In the genomic region with DNA sequence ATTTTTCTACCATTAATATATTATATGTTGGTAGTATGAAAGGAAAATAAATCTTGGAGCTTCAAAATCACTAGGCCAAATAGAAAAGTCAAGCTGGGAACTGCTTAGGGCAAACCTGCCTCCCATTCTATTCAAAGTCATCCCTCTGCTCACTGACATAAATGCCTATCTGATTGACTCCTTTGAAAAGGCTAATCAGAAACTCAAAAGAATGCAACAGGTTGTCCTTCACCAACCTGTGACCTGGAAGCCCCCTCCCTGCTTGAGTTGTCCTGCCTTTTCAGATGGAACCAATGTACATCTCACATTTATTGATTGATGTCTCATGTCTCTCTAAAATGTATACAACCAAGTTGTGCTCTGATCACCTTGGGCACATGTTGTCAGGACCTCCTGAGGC, we compare ENCODE assay signal across 23 cellular contexts. TPM values are rescaled to one million over a fixed set of nuclear protein-coding genes. Genes with fewer than 3 reads are reported as not detected.
DNase-seq lines count a peak whose midpoint lies in the region; ATAC-seq, FAIRE-seq and TF ChIP-seq lines count a peak whose summit lies in the region.
"Had no signal": no experiment of that assay in that cellular context is flagged by ENCODE, and none has a peak within 500 bp of the region (broad histone marks: within the 10 kb centered on the region; RNA-seq: fewer than 3 reads in every experiment).

No MANE protein-coding gene starts in this region.

- no peaks in the 10 kb centered on the region for H4K20me1 ChIP-seq in astrocyte (ENCODE audit: insufficient read depth, low read length)
- H4K20me1 ChIP-seq: BLaER1 had no signal

- H3K4me2 ChIP-seq in astrocyte (ENCODE audit: low read length) (peak overlapping the region; percentile 80), mesenchymal stem cell (ENCODE audit: low read length, poor library complexity, severe bottlenecking) (no peak overlapping the region)
- H3K4me2 ChIP-seq: BLaER1 had no signal

- H3K23ac ChIP-seq in mesenchymal stem cell (ENCODE audit: low read length in 2 of 2): no peak overlapping the region

- H3K4me1 ChIP-seq in astrocyte (ENCODE audit: insufficient read depth, low read length): peaks cover 43% of the 10 kb centered on the region
- H3K4me1 ChIP-seq in mesenchymal stem cell (ENCODE audit: control insufficient read depth, insufficient read depth, low read depth, low read length): peaks cover 7% of the 10 kb centered on the region
- H3K4me1 ChIP-seq in transverse colon: peaks cover 24 to 40% (median 32%) of the 10 kb centered on the region in 4 donors
- H3K4me1 ChIP-seq in tibial nerve: peaks cover 0 to 40% (median 19%) of the 10 kb centered on the region in 4 donors

- peak overlapping the region; percentile 12 to 66 for H2BK12ac ChIP-seq in mesenchymal stem cell (ENCODE audit: low read length in 2 of 2)

- H3K9ac ChIP-seq in astrocyte (ENCODE audit: low read length): peak overlapping the region; percentile 46
- H3K9ac ChIP-seq in mesenchymal stem cell (ENCODE audit: low read length): peak overlapping the region; percentile 38
- H3K9ac ChIP-seq: BLaER1 had no signal

- no peaks in the 10 kb centered on the region for H3K79me1 ChIP-seq in mesenchymal stem cell (replicated peaks; ENCODE audit: low read length, poor library complexity, severe bottlenecking)

- H3K27me3 ChIP-seq in astrocyte (ENCODE audit: insufficient read depth, low read length) (no peaks in the 10 kb centered on the region), mesenchymal stem cell (ENCODE audit: control insufficient read depth in 1 of 2, insufficient read depth in 1 of 2, low read length in 2 of 2) (no peaks in the 10 kb centered on the region), transverse colon (no peaks in the 10 kb centered on the region), tibial nerve (no peaks in the 10 kb centered on the region)
- H3K27me3 ChIP-seq: adrenal gland, BLaER1, heart right ventricle had no signal

- H2BK15ac ChIP-seq in mesenchymal stem cell (ENCODE audit: low read depth, poor library complexity, severe bottlenecking): no peak overlapping the region

- H3K9me3 Mint-ChIP-seq in HFFc6 (no peaks in the 10 kb centered on the region), astrocyte (ENCODE audit: unreplicated experiment) (no peaks in the 10 kb centered on the region)
- H3K9me3 Mint-ChIP-seq: activated T-helper 17 cell treated with anti-CD3 and anti-CD28 coated beads, Interleukin-2, amount 50 U/mL, for 72 hours had no signal

- H3K36me3 ChIP-seq in astrocyte (ENCODE audit: insufficient read depth, low read length) (no peaks in the 10 kb centered on the region), mesenchymal stem cell (ENCODE audit: control insufficient read depth in 1 of 2, insufficient read depth in 2 of 2, low read depth in 1 of 2, low read length in 2 of 2) (no peaks in the 10 kb centered on the region), transverse colon (no peaks in the 10 kb centered on the region), tibial nerve (no peaks in the 10 kb centered on the region)
- H3K36me3 ChIP-seq: adrenal gland, BLaER1, heart right ventricle had no signal

- TF ChIP-seq POLR2A in transverse colon (IDR thresholded peaks at IDR 0.05) (no peak), tibial nerve (IDR thresholded peaks at IDR 0.05) (no peak)

- H3K27ac ChIP-seq in astrocyte (ENCODE audit: low read depth, low read length) (peak overlapping the region; percentile 97), mesenchymal stem cell (ENCODE audit: low read length, poor library complexity, severe bottlenecking) (peak overlapping the region; percentile 74), transverse colon (peak overlapping the region; percentile 55 to 72 (median 68)), tibial nerve (peak overlapping the region in 1 of 4 donors; percentile 17)
- H3K27ac ChIP-seq: BLaER1 had no signal

- no peaks in the 10 kb centered on the region for H3K9me3 ChIP-seq in astrocyte (ENCODE audit: insufficient read depth, low read depth, low read length)
- no peaks in the 10 kb centered on the region for H3K9me3 ChIP-seq in mesenchymal stem cell (ENCODE audit: control insufficient read depth, low read length)
- H3K9me3 ChIP-seq in transverse colon: no peaks in the 10 kb centered on the region
- no peaks in the 10 kb centered on the region for H3K9me3 ChIP-seq in tibial nerve
- H3K9me3 ChIP-seq: adrenal gland, BLaER1, heart right ventricle had no signal

- peak overlapping the region; percentile 60 for H4K8ac ChIP-seq in mesenchymal stem cell (ENCODE audit: low read length)

- TF ChIP-seq EP300 in transverse colon (IDR thresholded peaks at IDR 0.05; ENCODE audit: low read depth): no peak
- TF ChIP-seq EP300 in tibial nerve (IDR thresholded peaks at IDR 0.05): no peak

- peak overlapping the region; percentile 49 for H2BK120ac ChIP-seq in mesenchymal stem cell (ENCODE audit: low read depth, low read length)

- ATAC-seq in GM18861 (IDR thresholded peaks at IDR 0.05; ENCODE audit: unreplicated experiment): no peak
- ATAC-seq: activated T-helper 17 cell treated with anti-CD3 and anti-CD28 coated beads, Interleukin-2, amount 50 U/mL, for 72 hours had no signal

- H4K91ac ChIP-seq in mesenchymal stem cell (ENCODE audit: low read length): peak overlapping the region; percentile 80

- TF ChIP-seq CTCF in HFFc6 (IDR thresholded peaks at IDR 0.05): no peak
- TF ChIP-seq CTCF in astrocyte (IDR thresholded peaks at IDR 0.05; ENCODE audit: insufficient read depth, low read depth, low read length): no peak
- TF ChIP-seq CTCF in transverse colon (IDR thresholded peaks at IDR 0.05): no peak
- TF ChIP-seq CTCF in tibial nerve (IDR thresholded peaks at IDR 0.05): no peak

- intact Hi-C loops in transverse colon (cut with DNase I; ENCODE audit: low total_unique reads): no loop called here

- H3K27ac Mint-ChIP-seq in HFFc6 (peak overlapping the region; percentile 98), astrocyte (ENCODE audit: unreplicated experiment) (peak overlapping the region; percentile 88)
- H3K27ac Mint-ChIP-seq: activated T-helper 17 cell treated with anti-CD3 and anti-CD28 coated beads, Interleukin-2, amount 50 U/mL, for 72 hours had no signal

- FAIRE-seq in astrocyte (lab: Jason Lieb, UNC): no peak
- FAIRE-seq: GM12892 had no signal

- peak overlapping the region; percentile 54 to 83 for H3K18ac ChIP-seq in mesenchymal stem cell (ENCODE audit: low read depth in 1 of 2, low read length in 2 of 2)

- H3K14ac ChIP-seq in mesenchymal stem cell (ENCODE audit: low read length in 2 of 2): no peak overlapping the region

- DNase-seq in HFFc6 (no peak), astrocyte (ENCODE audit: low read depth) (no peak), mesenchymal stem cell (no peak), transverse colon (no peak), globus pallidus (ENCODE audit: low spot score) (no peak), tibial nerve (ENCODE audit: low spot score in 2 of 2) (no peak)
- DNase-seq: activated CD4-positive, alpha-beta T cell treated with anti-CD3 and anti-CD28 coated beads for 1 hour; adrenal gland; DMS 273 treated with DMSO at 0.1 percent for 48 hours; effector CD8-positive, alpha-beta T cell; heart right ventricle; midbrain; NCI-H1436 treated with DMSO at 0.1 percent for 48 hours; NCI-H2171 treated with DMSO at 0.1 percent for 48 hours; NCI-H748 treated with DMSO at 0.1 percent for 48 hours; stimulated activated naive CD4-positive, alpha-beta T cell treated with Interleukin-2 at 50 U/mL for 16 hours had no signal

- H3K27me3 Mint-ChIP-seq in HFFc6 (ENCODE audit: insufficient read depth) (no peaks in the 10 kb centered on the region; the same call in 1 of the 2 replicates), astrocyte (ENCODE audit: low read depth, unreplicated experiment) (no peaks in the 10 kb centered on the region)
- H3K27me3 Mint-ChIP-seq: activated T-helper 17 cell treated with anti-CD3 and anti-CD28 coated beads, Interleukin-2, amount 50 U/mL, for 72 hours had no signal

- peaks cover 70% of the 10 kb centered on the region for H3K4me1 Mint-ChIP-seq in HFFc6 (ENCODE audit: low read depth)
- peaks cover 35% of the 10 kb centered on the region for H3K4me1 Mint-ChIP-seq in astrocyte (ENCODE audit: low read depth, unreplicated experiment)

- H2BK5ac ChIP-seq in mesenchymal stem cell (ENCODE audit: low read depth, low read length, poor library complexity, severe bottlenecking): no peak overlapping the region

- no peak overlapping the region for H3K4ac ChIP-seq in mesenchymal stem cell (ENCODE audit: low read depth in 1 of 2, low read length in 2 of 2)

- no peaks in the 10 kb centered on the region for H3K79me2 ChIP-seq in astrocyte (ENCODE audit: insufficient read depth, low read length)

- in situ Hi-C loops in transverse colon (cut with MboI; ENCODE audit: low pct_ligation_motif_present in 1 of 4, low pct_unique_long_range_greater_than_20kb in 1 of 4, low sequenced_read_pairs in 3 of 4): loop anchor here in 2 of 4 donors (25.0 kb wide), 1 partner anchor 191 kb away; the partner anchor contains the start of gene OR52N2 (in 2 of the 2)

- H2AFZ ChIP-seq in astrocyte (ENCODE audit: low read depth, low read length) (no peak overlapping the region), mesenchymal stem cell (ENCODE audit: low read depth, low read length) (no peak overlapping the region)

- H2AK5ac ChIP-seq in mesenchymal stem cell (ENCODE audit: low read length, severe bottlenecking): peak overlapping the region; percentile 13

- H3K4me3 Mint-ChIP-seq in HFFc6 (peak overlapping the region; percentile 79), astrocyte (ENCODE audit: unreplicated experiment) (no peak overlapping the region)
- H3K4me3 Mint-ChIP-seq: activated T-helper 17 cell treated with anti-CD3 and anti-CD28 coated beads, Interleukin-2, amount 50 U/mL, for 72 hours had no signal

- H3K36me3 Mint-ChIP-seq in HFFc6 (ENCODE audit: low read depth) (peaks cover 5% of the 10 kb centered on the region), astrocyte (ENCODE audit: low read depth, unreplicated experiment) (no peaks in the 10 kb centered on the region)

- H3K4me3 ChIP-seq in astrocyte (ENCODE audit: insufficient read depth, low read depth, low read length): no peak overlapping the region
- no peak overlapping the region for H3K4me3 ChIP-seq in mesenchymal stem cell (ENCODE audit: insufficient read depth in 1 of 2, low read depth in 1 of 2, low read length in 2 of 2)
- no peak overlapping the region for H3K4me3 ChIP-seq in transverse colon
- no peak overlapping the region for H3K4me3 ChIP-seq in tibial nerve
- H3K4me3 ChIP-seq: adrenal gland, BLaER1, heart right ventricle had no signal

RNA-seq across cellular contexts. Expression of gene TRIM34, which starts 3.2 kb away (rescaled TPM):
- total RNA-seq in HFFc6 (2021; fragmentation: NEBNext Ultra II Directional; extraction: Animal tissue kit (Norgen Biotek cat#: 25700)): 1 to 10 TPM; 3.8 to 6.9 (median 4.9) TPM
- 1.2 and 4.6 TPM in 2 replicates for total RNA-seq in astrocyte
- polyA plus RNA-seq in mesenchymal stem cell (2013, experiment 1 of 2): 7.6 TPM
- 6.9 TPM for polyA plus RNA-seq in mesenchymal stem cell (2013, experiment 2 of 2)
- 1 to 10 TPM; 1.5 to 9.8 (median 7.1) TPM for total RNA-seq in transverse colon
- total RNA-seq in tibial nerve: 1 to 10 TPM; 2.2 to 6.1 (median 3.1) TPM

RNA-seq across cellular contexts. Expression of gene TRIM6, which starts 25.1 kb away (rescaled TPM):
- total RNA-seq in HFFc6 (2021; fragmentation: NEBNext Ultra II Directional; extraction: Animal tissue kit (Norgen Biotek cat#: 25700)): 1 to 10 TPM; 4.0 to 9.0 (median 6.6) TPM
- total RNA-seq in astrocyte (17.6 and 23.9 TPM in 2 replicates), transverse colon (1 to 10 TPM in 1 of 4 donors, under 1 TPM in 1, not detected in 2; 0.79 to 1.4 TPM), tibial nerve (1 to 10 TPM; 1.2 to 5.9 (median 2.5) TPM)
- 8.5 TPM for polyA plus RNA-seq in mesenchymal stem cell (2013, experiment 1 of 2)
- polyA plus RNA-seq in mesenchymal stem cell (2013, experiment 2 of 2): 8.8 TPM
- total RNA-seq: OCI-LY7 had no signal

RNA-seq across cellular contexts. Expression of gene OR52B6, which starts 40.9 kb away (rescaled TPM):
- not detected for total RNA-seq in HFFc6 (2021; fragmentation: NEBNext Ultra II Directional; extraction: Animal tissue kit (Norgen Biotek cat#: 25700))
- total RNA-seq in astrocyte: not detected in 2 replicates
- not detected for polyA plus RNA-seq in mesenchymal stem cell (2013, experiment 1 of 2)
- polyA plus RNA-seq in mesenchymal stem cell (2013, experiment 2 of 2): not detected
- not detected for total RNA-seq in transverse colon
- not detected for total RNA-seq in tibial nerve
- total RNA-seq: activated CD8-positive, alpha-beta memory T cell treated with anti-CD3 and anti-CD28 coated beads for 36 hours; activated T-helper 17 cell treated with anti-CD3 and anti-CD28 coated beads, Interleukin-2, amount 50 U/mL, for 72 hours; adrenal gland; heart right ventricle; OCI-LY7; renal cortical epithelial cell had no signal
- polyA plus RNA-seq: adrenal gland, heart right ventricle had no signal
